Comparison of ENCODE assay signal across 8 cellular contexts in genomic region chr11:111878766-111879636, GRCh38. TPM values are rescaled to one million over a fixed set of nuclear protein-coding genes. Genes with fewer than 3 reads are reported as not detected.
A peak's percentile ranks its signal among the peaks of the same experiment; 100 is the strongest.
DNase-seq lines count a peak whose midpoint lies in the region; ATAC-seq and TF ChIP-seq lines count a peak whose summit lies in the region.

Gene CFAP68 (plus strand): TSS chr11:111879541. CDS start chr11:111879561, 20 bp downstream.
Gene FDXACB1 (minus strand): TSS chr11:111879165. CDS start chr11:111879132, 33 bp downstream.

- peak within 1 kb of the TSS; percentile 72 for H4K12ac ChIP-seq in trophoblast cell (ENCODE audit: low read depth, low read length)

- TF ChIP-seq CTCF in GM12874 (IDR thresholded peaks at IDR 0.05; ENCODE audit: insufficient read depth, low read depth, low read length) (peak; percentile 98), type B pancreatic cell (conservative IDR thresholded peaks at IDR 0.05) (peak; percentile 97)

- H3K23ac ChIP-seq in trophoblast cell (ENCODE audit: low read length), result no peak within 1 kb of the TSS

- H3K9me3 ChIP-seq in adipocyte (ENCODE audit: control insufficient read depth, low read length) (no peaks in the 10 kb centered on the region), trophoblast cell (ENCODE audit: insufficient read depth, low read depth, low read length) (no peaks in the 10 kb centered on the region)

- H3K36me3 ChIP-seq in adipocyte (ENCODE audit: control insufficient read depth, insufficient read depth, low read length, severe bottlenecking) (peaks cover 9% of the 10 kb centered on the region), trophoblast cell (ENCODE audit: control insufficient read depth in 1 of 2, insufficient read depth in 2 of 2, low read length in 2 of 2) (no peaks in the 10 kb centered on the region)

- H2AK5ac ChIP-seq in trophoblast cell (ENCODE audit: low read length), result peak within 1 kb of the TSS; percentile 20

- peaks cover 6% of the 10 kb centered on the region for H3K79me1 ChIP-seq in trophoblast cell (ENCODE audit: low read length)

- H3K4me1 Mint-ChIP-seq in type B pancreatic cell (ENCODE audit: unreplicated experiment), result peaks cover 10% of the 10 kb centered on the region

- H3K4me3 Mint-ChIP-seq in type B pancreatic cell, result peak within 1 kb of the TSS; percentile 98

- H3K27ac ChIP-seq in trophoblast cell (ENCODE audit: low read depth, low read length), result peak within 1 kb of the TSS; percentile 87

- H3K4me1 ChIP-seq in adipocyte (ENCODE audit: control insufficient read depth, insufficient read depth, low read length) (peaks cover 11% of the 10 kb centered on the region), trophoblast cell (ENCODE audit: control insufficient read depth in 1 of 2, insufficient read depth in 2 of 2, low read length in 2 of 2) (peaks cover 3 to 4% of the 10 kb centered on the region in 2 experiments)

- H3K79me2 ChIP-seq in trophoblast cell (ENCODE audit: control insufficient read depth, insufficient read depth, low read length, poor library complexity), result no peaks in the 10 kb centered on the region

- H3K4ac ChIP-seq in trophoblast cell (ENCODE audit: low read depth, low read length), result peak within 1 kb of the TSS; percentile 28

- no peaks in the 10 kb centered on the region for H3K36me3 Mint-ChIP-seq in type B pancreatic cell

- H3K18ac ChIP-seq in trophoblast cell (ENCODE audit: low read length), result peak within 1 kb of the TSS; percentile 76

- H3K27me3 Mint-ChIP-seq in type B pancreatic cell, result no peaks in the 10 kb centered on the region

- no CpG with 5 or more reads among the region's 58 CpGs for WGBS in trophoblast cell (ENCODE audit: extremely low coverage, insufficient coverage, insufficient read length)

- H2BK120ac ChIP-seq in trophoblast cell (ENCODE audit: insufficient read depth, low read length, poor library complexity), result peak within 1 kb of the TSS; percentile 65

- peak within 1 kb of the TSS; percentile 84 for H2AFZ ChIP-seq in trophoblast cell (ENCODE audit: insufficient read depth, low read length, poor library complexity)

- no peak within 1 kb of the TSS for H2BK12ac ChIP-seq in trophoblast cell (ENCODE audit: low read length)

- H3K9ac ChIP-seq in adipocyte (ENCODE audit: low read length) (peak within 1 kb of the TSS; percentile 82), trophoblast cell (ENCODE audit: low read length) (peak within 1 kb of the TSS; percentile 42)

- peak; percentile 91 for ATAC-seq in HG02763 (IDR thresholded peaks at IDR 0.05; ENCODE audit: unreplicated experiment)

- peak within 1 kb of the TSS; percentile 100 for H3K27ac Mint-ChIP-seq in type B pancreatic cell

- peak within 1 kb of the TSS; percentile 74 for H2BK5ac ChIP-seq in trophoblast cell (ENCODE audit: low read depth, low read length, poor library complexity)

- H3K4me2 ChIP-seq in trophoblast cell (ENCODE audit: low read length), result peak within 1 kb of the TSS; percentile 87

- H4K8ac ChIP-seq in trophoblast cell (ENCODE audit: low read depth, low read length), result peak within 1 kb of the TSS; percentile 86

- no peaks in the 10 kb centered on the region for H3K9me3 Mint-ChIP-seq in type B pancreatic cell

- intact Hi-C loops in cardiac septum (cut with DNase I), result loop anchor here (2.0 to 5.0 kb wide), 4 partner anchors 48 to 193 kb away; partner anchors contain the start of genes NKAPD1 and PIH1D2

- peak within 1 kb of the TSS; percentile 58 for H3K14ac ChIP-seq in trophoblast cell (ENCODE audit: low read length)

- H4K91ac ChIP-seq in trophoblast cell (ENCODE audit: low read depth, low read length), result peak within 1 kb of the TSS; percentile 82

- DNase-seq in NCI-H1417 (lab: John Stamatoyannopoulos, UW) (peak; percentile 98 to 100 (median 99)), SW 1271 (lab: John Stamatoyannopoulos, UW) (peak; percentile 100), adipocyte (ENCODE audit: low read depth) (peak; percentile 99), cardiac septum (ENCODE audit: low spot score) (peak; percentile 99), trophoblast cell (peak; percentile 98 to 99), type B pancreatic cell (ENCODE audit: extremely low spot score, unreplicated experiment) (peak; percentile 98)

- H3K4me3 ChIP-seq in adipocyte (ENCODE audit: low read length), result peak within 1 kb of the TSS; percentile 83
- peak within 1 kb of the TSS; percentile 71 for H3K4me3 ChIP-seq in trophoblast cell (ENCODE audit: low read depth, low read length)

- H3K27me3 ChIP-seq in adipocyte (replicated peaks; ENCODE audit: control insufficient read depth, insufficient read depth, low read length), result no peaks in the 10 kb centered on the region
- no peaks in the 10 kb centered on the region for H3K27me3 ChIP-seq in trophoblast cell (ENCODE audit: insufficient read depth, low read length)

RNA-seq across cellular contexts. Expression of gene CFAP68, which starts in this region (rescaled TPM):
- total RNA-seq in cardiac septum, result 27.8 TPM
- polyA plus RNA-seq in trophoblast cell (2013), result 18.3 and 18.7 TPM in 2 replicates
- total RNA-seq in type B pancreatic cell (ENCODE audit: low replicate concordance), result 24.0 and 29.5 TPM in 2 replicates

RNA-seq across cellular contexts. Expression of gene FDXACB1, which starts in this region (rescaled TPM):
- total RNA-seq in cardiac septum (0.73 TPM), type B pancreatic cell (ENCODE audit: low replicate concordance) (2.6 and 2.9 TPM in 2 replicates)
- polyA plus RNA-seq in trophoblast cell (2013), result 1.2 and 1.4 TPM in 2 replicates

Comparison
In these comparisons a context has a peak if more than half of its experiments do, and no peak if none do; other contexts are left out.
1. Peak in every context shown above with its lines: DNase-seq, ATAC-seq, H3K4me3 ChIP-seq and H3K27ac ChIP-seq.